ENCODE assay signal across 29 cellular contexts in genomic region chr9:72872718-72873117, GRCh38.
DNase-seq lines count a peak whose midpoint lies in the region; ATAC-seq, FAIRE-seq and TF ChIP-seq lines count a peak whose summit lies in the region.
"Had no signal": no experiment of that assay in that cellular context is flagged by ENCODE, and none has a peak within 500 bp of the region (broad histone marks: within the 10 kb centered on the region; RNA-seq: fewer than 3 reads in every experiment).

No MANE protein-coding gene starts in this region.

- DNase-seq in Right ventricle myocardium superior: no peak
- DNase-seq in right cardiac atrium: no peak
- DNase-seq in K562 (ENCODE audit: extremely low read depth in 1 of 4, low spot score in 3 of 4): no peak
- peak in 1 of 3 donors; percentile 49 for DNase-seq in mucosa of descending colon
- peak; percentile 20 for DNase-seq in transverse colon
- no peak for DNase-seq in activated T-helper 1 cell treated with anti-CD3 and anti-CD28 coated beads, Interleukin-12 subunit alpha, Interleukin-12 subunit beta, Interleukin-2, Interleukin-4 antibody, amounts not matched to agents 30 ng/mL and 10 ng/mL and 1 ng/mL, durations not matched to agents 14 hours and 24 hours and 36 hours (ENCODE audit: low spot score)
- no peak for DNase-seq in NCI-H1092 treated with DMSO at 0.1 percent for 48 hours (lab: John Stamatoyannopoulos, UW)
- DNase-seq: activated CD4-positive, alpha-beta memory T cell treated with anti-CD3 and anti-CD28 coated beads, Interleukin-2, amount 10 ng/mL, durations not matched to agents 7 days and 5 days; activated naive CD4-positive, alpha-beta T cell treated with anti-CD3 and anti-CD28 coated beads, Interleukin-2, amount 50 U/mL, for 16 hours; amniotic stem cell; CD4-positive, alpha-beta memory T cell; GOT3; immature natural killer cell; KBM-7; left ventricle myocardium inferior; mesendoderm; NCI-H146; NCI-H345; NK-92 treated with Interleukin-12 subunit alpha and Interleukin-12 subunit beta, amount 100 ng/mL, for 24 hours; PC-3; right lobe of liver; stimulated activated CD4-positive, alpha-beta T cell treated with anti-CD3 and anti-CD28 coated beads, Interleukin-4, amount 100 ng/mL, for 1 hour had no signal

- H3K27ac ChIP-seq in right cardiac atrium (ENCODE audit: low read length): no peak overlapping the region
- no peak overlapping the region for H3K27ac ChIP-seq in K562 (ENCODE audit: extremely low read depth, low read depth, low read length)
- H3K27ac ChIP-seq in transverse colon: peak overlapping the region; percentile 2 to 57 (median 31)
- H3K27ac ChIP-seq: epithelial cell of prostate, left ventricle myocardium inferior, right lobe of liver had no signal

- WGBS in right cardiac atrium: 80% methylated on average over 2 of the region's 2 CpGs
- 66% methylated on average over 2 of the region's 2 CpGs for WGBS in K562 (ENCODE audit: insufficient coverage, low coverage, missing lambda C conversion rate)
- 26 to 37% methylated on average over 2 of the region's 2 CpGs for WGBS in transverse colon (ENCODE audit: low coverage in 1 of 2), 2 donors

- no peak overlapping the region for H3K27ac Mint-ChIP-seq in activated T-helper 1 cell treated with anti-CD3 and anti-CD28 coated beads, Interleukin-12 subunit alpha, Interleukin-12 subunit beta, Interleukin-2, Interleukin-4 antibody, amounts not matched to agents 30 ng/mL and 10 ng/mL and 1 ng/mL, durations not matched to agents 14 hours and 24 hours and 36 hours
- H3K27ac Mint-ChIP-seq: activated CD4-positive, alpha-beta memory T cell treated with anti-CD3 and anti-CD28 coated beads, Interleukin-2, amount 10 ng/mL, durations not matched to agents 7 days and 5 days; activated T-helper 2 cell treated with anti-CD3 and anti-CD28 coated beads, Interferon-gamma antibody, Interleukin-2, Interleukin-4, amounts not matched to agents 10 μg/mL and 5 μg/mL and 100 μg/mL, durations not matched to agents 14 hours and 24 hours and 36 hours; B cell; CD4-positive, alpha-beta memory T cell; immature natural killer cell had no signal

- no peaks in the 10 kb centered on the region for H3K9me3 ChIP-seq in right cardiac atrium (ENCODE audit: control insufficient read depth, low read length)
- no peaks in the 10 kb centered on the region for H3K9me3 ChIP-seq in K562 (replicated peaks; ENCODE audit: control insufficient read depth, insufficient read depth, low read depth, low read length)
- no peaks in the 10 kb centered on the region for H3K9me3 ChIP-seq in mucosa of descending colon
- no peaks in the 10 kb centered on the region for H3K9me3 ChIP-seq in transverse colon
- H3K9me3 ChIP-seq: left ventricle myocardium inferior, right lobe of liver, tibial nerve had no signal

- H4K20me1 ChIP-seq in K562 (replicated peaks; ENCODE audit: control insufficient read depth, insufficient read depth, low read length): no peaks in the 10 kb centered on the region

- H3K4me1 ChIP-seq in right cardiac atrium (ENCODE audit: control insufficient read depth, insufficient read depth, low read length): peaks cover 3% of the 10 kb centered on the region
- H3K4me1 ChIP-seq in K562 (replicated peaks in 1 of 2; ENCODE audit: control insufficient read depth in 2 of 2, insufficient read depth in 2 of 2, low read length in 2 of 2): no peaks in the 10 kb centered on the region; a peak in 1 of 5 replicates
- H3K4me1 ChIP-seq in mucosa of descending colon (ENCODE audit: low read depth): peaks cover 4% of the 10 kb centered on the region
- H3K4me1 ChIP-seq in transverse colon: peaks cover 6 to 23% (median 15%) of the 10 kb centered on the region in 4 donors

- CTCF ChIA-PET in K562 (lab: Yijun Ruan, JAX; ENCODE audit: low intra/inter-chr PET ratio): interaction anchor here (1.8 kb wide), 1 partner anchor 209 kb away, joined by 11 read pairs; no protein-coding TSS in a partner anchor

- H3K36me3 ChIP-seq in K562 (ENCODE audit: control insufficient read depth, insufficient read depth, low read length): no peaks in the 10 kb centered on the region
- no peaks in the 10 kb centered on the region for H3K36me3 ChIP-seq in mucosa of descending colon (ENCODE audit: low read depth)
- H3K36me3 ChIP-seq in transverse colon: no peaks in the 10 kb centered on the region
- H3K36me3 ChIP-seq: left ventricle myocardium inferior had no signal

- no peaks in the 10 kb centered on the region for H3K27me3 ChIP-seq in right cardiac atrium (ENCODE audit: control insufficient read depth, insufficient read depth)
- H3K27me3 ChIP-seq in K562 (ENCODE audit: control insufficient read depth in 2 of 2, insufficient read depth in 2 of 2, low read length in 2 of 2): no peaks in the 10 kb centered on the region
- H3K27me3 ChIP-seq in transverse colon: no peaks in the 10 kb centered on the region
- H3K27me3 ChIP-seq: right lobe of liver, tibial nerve had no signal

- no peaks in the 10 kb centered on the region for H3K79me2 ChIP-seq in K562 (ENCODE audit: control insufficient read depth, insufficient read depth, low read length)

- no peak for TF ChIP-seq POLR2A in K562 (conservative IDR thresholded peaks at IDR 0.05)
- TF ChIP-seq POLR2A in transverse colon (IDR thresholded peaks at IDR 0.05): no peak

- H3K9me3 Mint-ChIP-seq in activated T-helper 1 cell treated with anti-CD3 and anti-CD28 coated beads, Interleukin-12 subunit alpha, Interleukin-12 subunit beta, Interleukin-2, Interleukin-4 antibody, amounts not matched to agents 30 ng/mL and 10 ng/mL and 1 ng/mL, durations not matched to agents 14 hours and 24 hours and 36 hours: no peaks in the 10 kb centered on the region
- H3K9me3 Mint-ChIP-seq: activated CD4-positive, alpha-beta memory T cell treated with anti-CD3 and anti-CD28 coated beads, Interleukin-2, amount 10 ng/mL, durations not matched to agents 7 days and 5 days; activated T-helper 2 cell treated with anti-CD3 and anti-CD28 coated beads, Interferon-gamma antibody, Interleukin-2, Interleukin-4, amounts not matched to agents 10 μg/mL and 5 μg/mL and 100 μg/mL, durations not matched to agents 14 hours and 24 hours and 36 hours; immature natural killer cell had no signal

- no peak overlapping the region for H3K4me2 ChIP-seq in K562 (ENCODE audit: insufficient read depth, low read length)

- TF ChIP-seq EP300 in K562 (IDR thresholded peaks at IDR 0.05; ENCODE audit: low read length) (no peak), transverse colon (IDR thresholded peaks at IDR 0.05; ENCODE audit: low read depth) (no peak)

- no TSS peak for BruUV-seq in K562 (replicated peaks; lab: Mats Ljungman, UMichigan)

- no peak for FAIRE-seq in K562 (lab: Jason Lieb, UNC)
- FAIRE-seq: D721Med, HTR-8/SVneo had no signal

- ATAC-seq in Right ventricle myocardium superior (ENCODE audit: poor library complexity) (peak; percentile 49), right cardiac atrium (no peak), K562 (no peak), mucosa of descending colon (peak; percentile 91), GM18858 (IDR thresholded peaks at IDR 0.05; ENCODE audit: unreplicated experiment) (no peak)
- ATAC-seq: PC-3 had no signal

- intact Hi-C loops in Right ventricle myocardium superior (cut with DNase I) (loop anchor here (5.0 kb wide), 1 partner anchor 150 kb away; no protein-coding TSS in a partner anchor), right cardiac atrium (cut with DNase I) (loop anchor here in 1 of 4 donors (5.0 kb wide), 1 partner anchor 155 kb away; no protein-coding TSS in a partner anchor), K562 (cut with micrococcal nuclease) (loop anchor here (1.0 to 5.0 kb wide), 2 partner anchors 312 to 330 kb away; no protein-coding TSS in a partner anchor), mucosa of descending colon (cut with DNase I, micrococcal nuclease) (loop anchor here in 1 of 2 donors (2.0 kb wide), 1 partner anchor 150 kb away; no protein-coding TSS in a partner anchor), transverse colon (cut with DNase I; ENCODE audit: low total_unique reads) (loop anchor here (5.0 kb wide), 1 partner anchor 165 kb away; no protein-coding TSS in a partner anchor)
- intact Hi-C loops in activated T-helper 1 cell treated with anti-CD3 and anti-CD28 coated beads, Interleukin-12 subunit alpha, Interleukin-12 subunit beta, Interleukin-2, Interleukin-4 antibody, amounts not matched to agents 30 ng/mL and 10 ng/mL and 1 ng/mL, durations not matched to agents 14 hours and 24 hours and 36 hours (cut with micrococcal nuclease): no loop called here

- H3K27me3 Mint-ChIP-seq in activated T-helper 1 cell treated with anti-CD3 and anti-CD28 coated beads, Interleukin-12 subunit alpha, Interleukin-12 subunit beta, Interleukin-2, Interleukin-4 antibody, amounts not matched to agents 30 ng/mL and 10 ng/mL and 1 ng/mL, durations not matched to agents 14 hours and 24 hours and 36 hours (ENCODE audit: insufficient read depth): no peaks in the 10 kb centered on the region

- H3K4me3 Mint-ChIP-seq in activated T-helper 1 cell treated with anti-CD3 and anti-CD28 coated beads, Interleukin-12 subunit alpha, Interleukin-12 subunit beta, Interleukin-2, Interleukin-4 antibody, amounts not matched to agents 30 ng/mL and 10 ng/mL and 1 ng/mL, durations not matched to agents 14 hours and 24 hours and 36 hours: no peak overlapping the region
- H3K4me3 Mint-ChIP-seq: activated CD4-positive, alpha-beta memory T cell treated with anti-CD3 and anti-CD28 coated beads, Interleukin-2, amount 10 ng/mL, durations not matched to agents 7 days and 5 days; B cell; CD4-positive, alpha-beta memory T cell; immature natural killer cell had no signal

- no peak for TF ChIP-seq RAD21 in K562 (CRISPR knock-in tag; conservative IDR thresholded peaks at IDR 0.05 in 1 of 2, IDR thresholded peaks at IDR 0.05 in 1 of 2)

- in situ Hi-C loops in K562 (cut with MboI) (no loop called here), transverse colon (cut with MboI; ENCODE audit: low pct_ligation_motif_present in 1 of 4, low pct_unique_long_range_greater_than_20kb in 1 of 4, low sequenced_read_pairs in 3 of 4) (loop anchor here (25.0 kb wide), 3 partner anchors 140 to 315 kb away; no protein-coding TSS in a partner anchor)

- H2AFZ ChIP-seq in K562 (ENCODE audit: low read depth, low read length): peak overlapping the region; percentile 38

- H3K4me1 Mint-ChIP-seq in activated T-helper 1 cell treated with anti-CD3 and anti-CD28 coated beads, Interleukin-12 subunit alpha, Interleukin-12 subunit beta, Interleukin-2, Interleukin-4 antibody, amounts not matched to agents 30 ng/mL and 10 ng/mL and 1 ng/mL, durations not matched to agents 14 hours and 24 hours and 36 hours (ENCODE audit: low read depth): no peaks in the 10 kb centered on the region
- H3K4me1 Mint-ChIP-seq: B cell; CD4-positive, alpha-beta memory T cell; immature natural killer cell had no signal

- no peaks in the 10 kb centered on the region for H3K36me3 Mint-ChIP-seq in activated T-helper 1 cell treated with anti-CD3 and anti-CD28 coated beads, Interleukin-12 subunit alpha, Interleukin-12 subunit beta, Interleukin-2, Interleukin-4 antibody, amounts not matched to agents 30 ng/mL and 10 ng/mL and 1 ng/mL, durations not matched to agents 14 hours and 24 hours and 36 hours (ENCODE audit: low read depth)
- H3K36me3 Mint-ChIP-seq: CD4-positive, alpha-beta memory T cell; immature natural killer cell had no signal

- H3K4me3 ChIP-seq in right cardiac atrium (ENCODE audit: low read length): no peak overlapping the region
- H3K4me3 ChIP-seq in K562: no peak overlapping the region
- peak overlapping the region; percentile 4 for H3K4me3 ChIP-seq in mucosa of descending colon
- no peak overlapping the region for H3K4me3 ChIP-seq in transverse colon
- H3K4me3 ChIP-seq: left ventricle myocardium inferior, right lobe of liver, tibial nerve had no signal

- no peak for TF ChIP-seq CTCF in K562 (IDR thresholded peaks at IDR 0.05 in 2 of 3, conservative IDR thresholded peaks at IDR 0.05 in 1 of 3; ENCODE audit: insufficient read depth in 2 of 3, low read depth in 1 of 3, low read length in 3 of 3)
- TF ChIP-seq CTCF in mucosa of descending colon (IDR thresholded peaks at IDR 0.05): no peak
- no peak for TF ChIP-seq CTCF in transverse colon (IDR thresholded peaks at IDR 0.05)

- POLR2A ChIA-PET in K562 (lab: Yijun Ruan, JAX): no interaction called here

- H3K9me1 ChIP-seq in K562 (ENCODE audit: control insufficient read depth, insufficient read depth, low read length): no peaks in the 10 kb centered on the region

- no peak overlapping the region for H3K9ac ChIP-seq in K562 (ENCODE audit: insufficient read depth in 1 of 2, low read depth in 2 of 2, low read length in 2 of 2)

Comparison
In these comparisons a context has a peak if more than half of its experiments do, and no peak if none do; other contexts are left out.
1. ATAC-seq: peak in Right ventricle myocardium superior (single experiment) and mucosa of descending colon (single experiment); none in right cardiac atrium (0 of 2), K562 (single experiment) and GM18858 (single experiment).
2. H3K27ac ChIP-seq: peak in transverse colon (4 of 4); none in right cardiac atrium (single experiment) and K562 (single experiment).